20 cellular contexts compared by ENCODE assay signal in genomic region chr10:32408690-32409089, GRCh38. TPM values are rescaled to one million over a fixed set of nuclear protein-coding genes. Genes with fewer than 3 reads are reported as not detected.
DNase-seq lines count a peak whose midpoint lies in the region; ATAC-seq and TF ChIP-seq lines count a peak whose summit lies in the region.
"Had no signal": no experiment of that assay in that cellular context is flagged by ENCODE, and none has a peak within 500 bp of the region (broad histone marks: within the 10 kb centered on the region; RNA-seq: fewer than 3 reads in every experiment).

No MANE protein-coding gene starts in this region.

- TF ChIP-seq CTCF in heart left ventricle (IDR thresholded peaks at IDR 0.05) (no peak), left ventricle myocardium inferior (IDR thresholded peaks at IDR 0.05; ENCODE audit: borderline replicate concordance) (no peak), right lobe of liver (IDR thresholded peaks at IDR 0.05) (no peak)

- H3K36me3 ChIP-seq in heart left ventricle: no peaks in the 10 kb centered on the region
- H3K36me3 ChIP-seq in left ventricle myocardium inferior: no peaks in the 10 kb centered on the region
- H3K36me3 ChIP-seq in right lobe of liver: no peaks in the 10 kb centered on the region
- H3K36me3 ChIP-seq: HAP-1 had no signal

- H3K27ac ChIP-seq in heart left ventricle (peak overlapping the region in 3 of 12 donors; percentile 7 to 9 (median 9)), left ventricle myocardium inferior (replicated peaks) (peak overlapping the region; percentile 49), right lobe of liver (no peak overlapping the region)

- H3K4me1 ChIP-seq in heart left ventricle (peaks cover 0 to 26% (median 12%) of the 10 kb centered on the region in 12 donors), left ventricle myocardium inferior (peaks cover 36% of the 10 kb centered on the region), right lobe of liver (no peaks in the 10 kb centered on the region)
- H3K4me1 ChIP-seq: HAP-1 had no signal

- no peak for DNase-seq in Right ventricle myocardium superior
- DNase-seq in cardiac septum (ENCODE audit: low spot score): no peak
- DNase-seq in heart left ventricle: peak in 2 of 5 donors; percentile 27 to 35
- no peak for DNase-seq in left ventricle myocardium inferior
- DNase-seq in right lobe of liver: no peak
- no peak for DNase-seq in AG08395 (ENCODE audit: low spot score)
- no peak for DNase-seq in erythroblast (lab: John Stamatoyannopoulos, UW)
- DNase-seq: 8988T; ACHN; C1 segment of cervical spinal cord; Calu3; CD4-positive, alpha-beta memory T cell; COR-L47; DMS53; DMS79 treated with DMSO at 0.1 percent for 48 hours; GF-D8; GOT3; HFFc6 had no signal

- 53 to 69% (median 63%) methylated on average over 5 of the region's 5 CpGs for WGBS in heart left ventricle, 4 donors
- WGBS in right lobe of liver (ENCODE audit: insufficient coverage, low coverage, low lambda C conversion rate, missing lambda C conversion rate): 90% methylated on average over 2 of the region's 5 CpGs

- no peaks in the 10 kb centered on the region for H3K27me3 ChIP-seq in heart left ventricle
- H3K27me3 ChIP-seq in left ventricle myocardium inferior (ENCODE audit: low read depth): no peaks in the 10 kb centered on the region
- H3K27me3 ChIP-seq in right lobe of liver: no peaks in the 10 kb centered on the region

- TF ChIP-seq POLR2A in heart left ventricle (IDR thresholded peaks at IDR 0.05): no peak
- TF ChIP-seq POLR2A in right lobe of liver (IDR thresholded peaks at IDR 0.05): no peak
- no peak for TF ChIP-seq POLR2A in erythroblast (IDR thresholded peaks at IDR 0.05; ENCODE audit: low read length)

- H3K4me3 ChIP-seq in heart left ventricle (no peak overlapping the region), left ventricle myocardium inferior (no peak overlapping the region), right lobe of liver (no peak overlapping the region)
- H3K4me3 ChIP-seq: A549, HAP-1 had no signal

- peak; percentile 82 for ATAC-seq in Right ventricle myocardium superior (ENCODE audit: poor library complexity)
- ATAC-seq in heart left ventricle: peak; percentile 54 to 82 (median 68)
- no peak for ATAC-seq in right lobe of liver

- H3K9me3 ChIP-seq in heart left ventricle (no peaks in the 10 kb centered on the region), left ventricle myocardium inferior (replicated peaks) (no peaks in the 10 kb centered on the region), right lobe of liver (no peaks in the 10 kb centered on the region)
- H3K9me3 ChIP-seq: A549, HAP-1 had no signal

- intact Hi-C loops in Right ventricle myocardium superior (cut with DNase I): no loop called here
- intact Hi-C loops in cardiac septum (cut with DNase I): no loop called here
- intact Hi-C loops in heart left ventricle (cut with DNase I): loop anchor here in 1 of 10 donors (1.0 kb wide), 1 partner anchor 17 kb away; no protein-coding TSS in a partner anchor
- intact Hi-C loops in left ventricle myocardium inferior (cut with micrococcal nuclease): no loop called here
- intact Hi-C loops in right lobe of liver (cut with DNase I): no loop called here

RNA-seq across cellular contexts. Expression of gene CCDC7, which starts 37.2 kb away (rescaled TPM):
- total RNA-seq in Right ventricle myocardium superior: 19.0 TPM
- 32.5 TPM for total RNA-seq in cardiac septum
- total RNA-seq in heart left ventricle: 10 to 100 TPM in 8 of 9 donors, 1 to 10 TPM in 1; 6.6 to 41.3 (median 24.9) TPM
- 1 to 10 TPM; 1.5 to 1.8 TPM for polyA plus RNA-seq in heart left ventricle
- total RNA-seq in left ventricle myocardium inferior: 24.7 TPM
- total RNA-seq in right lobe of liver: 10 to 100 TPM in 1 of 6 experiments, 1 to 10 TPM in 5; 4.1 to 12.4 (median 6.0) TPM

Comparison
In these comparisons a context has a peak if more than half of its experiments do, and no peak if none do; other contexts are left out.
1. ATAC-seq: peak in Right ventricle myocardium superior (single experiment) and heart left ventricle (4 of 4); none in right lobe of liver (0 of 4).